8 cellular contexts compared by ENCODE assay signal in the genomic region with DNA sequence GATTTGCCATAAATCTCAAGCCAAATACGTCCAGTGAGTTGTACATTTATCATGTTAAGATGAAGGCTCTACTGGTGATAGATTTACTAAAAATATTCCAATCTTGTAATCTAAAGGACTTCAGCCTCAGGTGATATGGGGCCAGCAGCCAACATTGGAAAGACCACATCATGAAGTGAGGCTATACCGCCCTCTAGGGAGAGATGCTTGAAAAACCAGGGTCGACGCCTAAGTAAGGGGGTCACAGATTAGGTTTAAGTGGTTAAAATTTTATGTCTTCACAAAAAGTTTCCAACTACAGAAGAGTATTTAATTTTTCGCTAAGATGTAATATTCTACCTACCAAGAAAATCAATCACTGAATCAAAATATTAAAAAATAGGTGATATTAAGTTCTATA. TPM values are rescaled to one million over a fixed set of nuclear protein-coding genes. Genes with fewer than 3 reads are reported as not detected.
A peak's percentile ranks its signal among the peaks of the same experiment; 100 is the strongest.
DNase-seq lines count a peak whose midpoint lies in the region; ATAC-seq lines count a peak whose summit lies in the region.

No MANE protein-coding gene starts in this region.

- H3K36me3 ChIP-seq in CD8-positive, alpha-beta memory T cell (ENCODE audit: insufficient read depth, low read length), result no peaks in the 10 kb centered on the region

- H3K27me3 Mint-ChIP-seq in CD8-positive, alpha-beta memory T cell, result no peaks in the 10 kb centered on the region

- no peak overlapping the region for H3K4me3 ChIP-seq in CD8-positive, alpha-beta memory T cell (ENCODE audit: low read length)

- H3K36me3 Mint-ChIP-seq in CD8-positive, alpha-beta memory T cell, result peaks cover 0 to 7% (median 4%) of the 10 kb centered on the region in 3 donors

- H3K9me3 Mint-ChIP-seq in CD8-positive, alpha-beta memory T cell, result no peaks in the 10 kb centered on the region

- peak overlapping the region in 7 of 8 donors; percentile 23 to 63 (median 49) for H3K27ac Mint-ChIP-seq in CD8-positive, alpha-beta memory T cell

- no peaks in the 10 kb centered on the region for H3K9me3 ChIP-seq in CD8-positive, alpha-beta memory T cell (ENCODE audit: low read length)

- DNase-seq in CD8-positive, alpha-beta memory T cell, result no peak
- peak; percentile 37 for DNase-seq in SK-N-DZ (ENCODE audit: low spot score)
- DNase-seq in left lobe of liver (ENCODE audit: low spot score), result no peak
- DNase-seq in GF-D8 (lab: John Stamatoyannopoulos, UW), result no peak
- no peak for DNase-seq in T-helper 9 cell
- DNase-seq in AG08396 (ENCODE audit: low spot score), result no peak

- POLR2A ChIA-PET in CD8-positive, alpha-beta memory T cell (lab: Charles Lee), result interaction anchor here (0.7 kb wide), 1 partner anchor 46 kb away, joined by 5 read pairs; no protein-coding TSS in a partner anchor

- H3K27me3 ChIP-seq in CD8-positive, alpha-beta memory T cell (ENCODE audit: insufficient read depth, low read length, poor library complexity, severe bottlenecking), result no peaks in the 10 kb centered on the region

- no peak overlapping the region for H3K4me3 Mint-ChIP-seq in CD8-positive, alpha-beta memory T cell

- no peak overlapping the region for H3K27ac ChIP-seq in CD8-positive, alpha-beta memory T cell (ENCODE audit: low read depth, low read length)

- CTCF ChIA-PET in CD8-positive, alpha-beta memory T cell (lab: Charles Lee), result interaction anchor here (0.8 to 1.4 kb wide), 5 partner anchors 11 to 183 kb away, joined by 3 to 4 read pairs (median 3); no protein-coding TSS in a partner anchor

- H3K4me1 Mint-ChIP-seq in CD8-positive, alpha-beta memory T cell, result peaks cover 75 to 100% (median 96%) of the 10 kb centered on the region in 3 donors

- ATAC-seq in GM21526 (IDR thresholded peaks at IDR 0.05; ENCODE audit: low FRiP score, unreplicated experiment) (peak; percentile 43), left lobe of liver (peak; percentile 47), esophagus mucosa (no peak)

- H3K4me1 ChIP-seq in CD8-positive, alpha-beta memory T cell (ENCODE audit: insufficient read depth, low read length), result peaks cover 59% of the 10 kb centered on the region

RNA-seq across cellular contexts. Expression of gene DOCK10, which starts 33.3 kb away (rescaled TPM):
- 100 to 1,000 TPM; 135 to 138 TPM for total RNA-seq in CD8-positive, alpha-beta memory T cell
- polyA plus RNA-seq in CD8-positive, alpha-beta memory T cell, result 52.4 TPM
- polyA plus RNA-seq in SK-N-DZ (2014; cell fraction: cytosol; rRNA removed), result 7.9 and 11.6 TPM in 2 replicates
- 5.7 and 8.7 TPM in 2 replicates for polyA plus RNA-seq in SK-N-DZ (2014; cell fraction: nucleus; rRNA removed)
- total RNA-seq in left lobe of liver (6.0 TPM), esophagus mucosa (6.7 TPM)

Comparison
In these comparisons a context has a peak if more than half of its experiments do, and no peak if none do; other contexts are left out.
1. RNA of gene DOCK10, which starts 33.3 kb away (total RNA-seq): 135 to 138 TPM in CD8-positive, alpha-beta memory T cell; 6.7 TPM in esophagus mucosa (single experiment) and 6.0 TPM in left lobe of liver (single experiment); every median in the first group is over 10 times any median in the second.